ENCODE assay signal across 1 cellular context in the genomic region with DNA sequence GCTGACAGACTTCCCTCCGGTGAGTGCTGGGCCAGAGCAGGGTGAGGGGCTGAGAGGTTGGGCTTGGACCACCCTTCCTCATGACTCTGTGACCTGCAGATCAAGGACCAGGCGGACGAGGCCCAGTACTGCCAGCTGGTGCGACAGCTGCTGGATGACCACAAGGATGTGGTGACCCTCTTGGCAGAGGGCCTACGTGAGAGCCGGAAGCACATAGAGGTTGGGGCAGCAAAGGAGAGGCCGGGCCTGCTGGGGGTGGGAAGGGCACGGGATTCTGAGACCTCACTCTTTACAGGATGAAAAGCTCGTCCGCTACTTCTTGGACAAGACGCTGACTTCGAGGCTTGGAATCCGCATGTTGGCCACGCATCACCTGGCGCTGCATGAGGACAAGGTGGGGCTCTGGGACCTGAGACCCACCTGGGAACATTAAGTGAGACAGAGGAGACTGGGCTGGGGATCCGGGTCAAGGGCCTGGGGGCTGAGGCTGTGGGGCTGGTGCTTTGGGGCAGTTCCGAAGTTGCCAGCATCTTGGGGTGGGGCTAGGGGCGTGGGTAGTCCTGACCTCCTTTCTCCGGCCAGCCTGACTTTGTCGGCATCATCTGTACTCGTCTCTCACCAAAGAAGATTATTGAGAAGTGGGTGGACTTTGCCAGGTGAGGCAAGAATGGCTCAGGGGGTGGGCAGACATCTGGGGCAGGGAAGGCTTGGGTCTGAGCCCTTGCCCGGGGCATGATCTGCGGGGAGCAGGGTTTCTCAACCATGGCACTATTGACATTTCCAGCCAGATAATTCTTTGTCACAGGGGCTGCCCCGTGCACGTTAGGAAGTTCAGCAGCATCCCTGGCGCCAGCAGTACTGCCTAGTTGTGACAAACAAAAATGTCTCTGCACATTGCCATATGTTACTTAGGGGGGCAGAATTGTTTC.
TF ChIP-seq lines count a peak whose summit lies in the region.

No MANE protein-coding gene starts in this region.

TF ChIP-seq in WTC11, 78 proteins besides CTCF, POLR2A, EP300 and RAD21 (continued from another document):
- TF ChIP-seq ZNF281 (CRISPR knock-in tag; IDR thresholded peaks at IDR 0.05) (no peak), USF1 (CRISPR knock-in tag; IDR thresholded peaks at IDR 0.05) (no peak)
